In genomic region chr9:135093911-135094584, GRCh38 we compare ENCODE assay signal across 17 cellular contexts. TPM values are rescaled to one million over a fixed set of nuclear protein-coding genes. Genes with fewer than 3 reads are reported as not detected.
DNase-seq lines count a peak whose midpoint lies in the region; ATAC-seq and TF ChIP-seq lines count a peak whose summit lies in the region.
"Had no signal": no experiment of that assay in that cellular context is flagged by ENCODE, and none has a peak within 500 bp of the region (broad histone marks: within the 10 kb centered on the region; RNA-seq: fewer than 3 reads in every experiment).

No MANE protein-coding gene starts in this region.

- H3K36me3 ChIP-seq in HEK293 (ENCODE audit: control insufficient read depth in 2 of 2, insufficient read depth in 1 of 2, low read length in 2 of 2) (no peaks in the 10 kb centered on the region), SK-N-MC (ENCODE audit: insufficient read depth, low read length) (peaks cover 85% of the 10 kb centered on the region)
- H3K36me3 ChIP-seq: BLaER1 had no signal

- no peak overlapping the region for H3K4me3 ChIP-seq in HEK293 (ENCODE audit: low read depth, low read length)
- H3K4me3 ChIP-seq in SK-N-MC: no peak overlapping the region
- H3K4me3 ChIP-seq in dorsolateral prefrontal cortex: peak overlapping the region in 37 of 59 donors; percentile 0 to 54 (median 23)
- H3K4me3 ChIP-seq: BLaER1, GM12878, GM23248 had no signal

- DNase-seq in SK-N-MC (ENCODE audit: low read depth, low spot score) (no peak), dorsolateral prefrontal cortex (no peak), sciatic nerve (ENCODE audit: low spot score) (no peak), DMS153 (lab: John Stamatoyannopoulos, UW) (no peak)
- DNase-seq in stimulated activated CD4-positive, alpha-beta T cell treated with anti-CD3 and anti-CD28 coated beads, Interleukin-2, amount 100 ng/mL, for 48 hours: no peak
- DNase-seq: CD4-positive, alpha-beta memory T cell; DMS53; DND-41; EL; GM23248; HCEC 1CT had no signal

- H3K27me3 ChIP-seq in dorsolateral prefrontal cortex: peaks cover 0 to 15% (median 5%) of the 10 kb centered on the region in 45 donors

- no peak overlapping the region for H3K9ac ChIP-seq in SK-N-MC (ENCODE audit: insufficient read length)
- H3K9ac ChIP-seq: BLaER1, GM23248, KMS-11 had no signal

- ATAC-seq in sciatic nerve: peak; percentile 36
- no peak for ATAC-seq in HG02588 (IDR thresholded peaks at IDR 0.05; ENCODE audit: unreplicated experiment)
- ATAC-seq: GM12878 had no signal

- POLR2A ChIA-PET in HEK293 (lab: Yijun Ruan, JAX): interaction anchor here (0.5 kb wide), 1 partner anchor 398 kb away, joined by 7 read pairs; no protein-coding TSS in a partner anchor

- intact Hi-C loops in dorsolateral prefrontal cortex (cut with DNase I): no loop called here
- intact Hi-C loops in sciatic nerve (cut with DNase I): no loop called here

- H3K4me1 ChIP-seq in HEK293 (ENCODE audit: control insufficient read depth, insufficient read depth, low read length): 0 out of 2 replicates have a peak, but pooled peaks cover 2% of the 10 kb centered on the region
- H3K4me1 ChIP-seq: BLaER1 had no signal

- TF ChIP-seq CTCF in HEK293 (tag by site-specific recombination; IDR thresholded peaks at IDR 0.05): no peak
- no peak for TF ChIP-seq CTCF in dorsolateral prefrontal cortex (IDR thresholded peaks at IDR 0.05 in 54 of 56, conservative IDR thresholded peaks at IDR 0.05 in 2 of 56; ENCODE audit: low read depth in 1 of 56, partially characterized antibody in 56 of 56)

- CTCF ChIA-PET in HEK293 (lab: Yijun Ruan, JAX): interaction anchor here (0.6 to 2.8 kb wide), 6 partner anchors 8 to 496 kb away, joined by 4 to 19 read pairs (median 4); no protein-coding TSS in a partner anchor

- H3K9me3 ChIP-seq in HEK293 (ENCODE audit: control insufficient read depth, insufficient read depth, low read depth, low read length) (no peaks in the 10 kb centered on the region), SK-N-MC (ENCODE audit: low read depth, low read length) (no peaks in the 10 kb centered on the region)
- H3K9me3 ChIP-seq: BLaER1 had no signal

- H3K27ac ChIP-seq in HEK293 (ENCODE audit: extremely low read depth, low read depth, low read length): no peak overlapping the region
- H3K27ac ChIP-seq in SK-N-MC: peak overlapping the region; percentile 26; the same call in 1 of the 2 replicates
- H3K27ac ChIP-seq in dorsolateral prefrontal cortex: peak overlapping the region in 16 of 59 donors; percentile 4 to 87 (median 30)
- H3K27ac ChIP-seq: BLaER1, GM23248, KMS-11 had no signal

TF ChIP-seq in HEK293, 187 proteins besides CTCF, POLR2A, EP300 and RAD21:
- TF ChIP-seq, protein P1, sequence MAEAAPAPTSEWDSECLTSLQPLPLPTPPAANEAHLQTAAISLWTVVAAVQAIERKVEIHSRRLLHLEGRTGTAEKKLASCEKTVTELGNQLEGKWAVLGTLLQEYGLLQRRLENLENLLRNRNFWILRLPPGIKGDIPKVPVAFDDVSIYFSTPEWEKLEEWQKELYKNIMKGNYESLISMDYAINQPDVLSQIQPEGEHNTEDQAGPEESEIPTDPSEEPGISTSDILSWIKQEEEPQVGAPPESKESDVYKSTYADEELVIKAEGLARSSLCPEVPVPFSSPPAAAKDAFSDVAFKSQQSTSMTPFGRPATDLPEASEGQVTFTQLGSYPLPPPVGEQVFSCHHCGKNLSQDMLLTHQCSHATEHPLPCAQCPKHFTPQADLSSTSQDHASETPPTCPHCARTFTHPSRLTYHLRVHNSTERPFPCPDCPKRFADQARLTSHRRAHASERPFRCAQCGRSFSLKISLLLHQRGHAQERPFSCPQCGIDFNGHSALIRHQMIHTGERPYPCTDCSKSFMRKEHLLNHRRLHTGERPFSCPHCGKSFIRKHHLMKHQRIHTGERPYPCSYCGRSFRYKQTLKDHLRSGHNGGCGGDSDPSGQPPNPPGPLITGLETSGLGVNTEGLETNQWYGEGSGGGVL (tag by site-specific recombination; IDR thresholded peaks at IDR 0.05): no peak
- TF ChIP-seq ZNF768 (tag by site-specific recombination; IDR thresholded peaks at IDR 0.05) (no peak), GLI4 (tag by site-specific recombination; IDR thresholded peaks at IDR 0.05) (0 out of 2 replicates have a peak, but pooled peaks have one; percentile 64)

RNA-seq across cellular contexts. Expression of gene OLFM1, which starts 6.6 kb away (rescaled TPM):
- total RNA-seq in dorsolateral prefrontal cortex (1,000 to 10,000 TPM in 2 of 120 experiments, 100 to 1,000 TPM in 118; 171 to 1,128 (median 638) TPM), sciatic nerve (40.7 TPM)
- total RNA-seq: CD4-positive, alpha-beta memory T cell; GM12878; HT-29 had no signal

Comparison
In these comparisons a context has a peak if more than half of its experiments do, and no peak if none do; other contexts are left out.
1. H3K4me3 ChIP-seq: peak in dorsolateral prefrontal cortex (37 of 59); none in HEK293 (single experiment) and SK-N-MC (single experiment).